In the genomic region with DNA sequence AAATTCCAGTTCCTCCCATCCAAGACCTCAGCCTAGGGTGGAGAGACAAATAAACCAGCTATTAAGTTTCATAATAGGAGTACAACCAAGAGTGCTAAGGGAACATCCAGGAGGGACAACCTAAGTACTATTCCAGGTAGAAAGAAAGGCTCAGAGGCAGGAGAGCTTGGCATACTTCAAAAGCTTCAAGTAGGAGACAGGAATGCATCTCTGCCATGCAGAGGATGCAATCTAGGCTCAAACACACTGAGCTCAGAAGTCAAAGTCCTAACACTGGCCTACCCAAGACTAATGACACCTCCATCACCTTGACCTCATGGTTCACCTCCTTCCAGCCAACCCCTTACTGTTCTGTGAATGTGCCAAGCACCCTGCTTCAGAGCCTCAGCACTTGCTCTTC, we compare ENCODE assay signal across 19 cellular contexts. TPM values are rescaled to one million over a fixed set of nuclear protein-coding genes. Genes with fewer than 3 reads are reported as not detected.
"Had no signal": no experiment of that assay in that cellular context is flagged by ENCODE, and none has a peak within 500 bp of the region (broad histone marks: within the 10 kb centered on the region; RNA-seq: fewer than 3 reads in every experiment).

No MANE protein-coding gene starts in this region.

- H3K4me2 ChIP-seq: smooth muscle cell had no signal

- H3K36me3 ChIP-seq: breast epithelium, suprapubic skin, transverse colon had no signal

- ATAC-seq: naive thymus-derived CD4-positive, alpha-beta T cell; psoas muscle; sciatic nerve; stimulated activated naive CD8-positive, alpha-beta T cell treated with anti-CD3 and anti-CD28 coated beads, Interleukin-15, amount 100 ng/mL, for 72 hours had no signal

- H3K4me3 Mint-ChIP-seq: activated CD4-positive, alpha-beta T cell treated with anti-CD3 and anti-CD28 coated beads, Interleukin-2, amount 10 ng/mL, durations not matched to agents 24 days and 14 days; naive thymus-derived CD4-positive, alpha-beta T cell; stimulated activated naive CD8-positive, alpha-beta T cell treated with anti-CD3 and anti-CD28 coated beads, Interleukin-15, amount 100 ng/mL, for 72 hours had no signal

- H3K27ac Mint-ChIP-seq: activated CD4-positive, alpha-beta T cell treated with anti-CD3 and anti-CD28 coated beads, Interleukin-2, amount 10 ng/mL, durations not matched to agents 24 days and 14 days; naive thymus-derived CD4-positive, alpha-beta T cell; stimulated activated naive CD8-positive, alpha-beta T cell treated with anti-CD3 and anti-CD28 coated beads, Interleukin-15, amount 100 ng/mL, for 72 hours had no signal

- H3K27me3 Mint-ChIP-seq: activated CD4-positive, alpha-beta T cell treated with anti-CD3 and anti-CD28 coated beads, Interleukin-2, amount 10 ng/mL, durations not matched to agents 24 days and 14 days had no signal

- H3K36me3 Mint-ChIP-seq: naive thymus-derived CD4-positive, alpha-beta T cell had no signal

- FAIRE-seq: astrocyte had no signal

- H3K27ac ChIP-seq: breast epithelium, psoas muscle, suprapubic skin, transverse colon had no signal

- H3K4me1 Mint-ChIP-seq: activated CD4-positive, alpha-beta T cell treated with anti-CD3 and anti-CD28 coated beads, Interleukin-2, amount 10 ng/mL, durations not matched to agents 24 days and 14 days; naive thymus-derived CD4-positive, alpha-beta T cell; stimulated activated naive CD8-positive, alpha-beta T cell treated with anti-CD3 and anti-CD28 coated beads, Interleukin-15, amount 100 ng/mL, for 72 hours had no signal

- DNase-seq: activated CD4-positive, alpha-beta T cell treated with anti-CD3 and anti-CD28 coated beads, Interleukin-2, amount 10 ng/mL, durations not matched to agents 24 days and 14 days; activated CD8-positive, alpha-beta memory T cell treated with anti-CD3 and anti-CD28 coated beads for 24 hours; activated CD8-positive, alpha-beta memory T cell treated with anti-CD3 and anti-CD28 coated beads, Interleukin-2, amount 50 U/mL, for 48 hours; activated effector memory CD4-positive, alpha-beta T cell treated with anti-CD3 and anti-CD28 coated beads, Interleukin-2, amount 50 U/mL, for 16 hours; activated naive CD4-positive, alpha-beta T cell treated with anti-CD3 and anti-CD28 coated beads, Interleukin-2, amount 50 U/mL, for 16 hours; activated T-cell treated with anti-CD3 and anti-CD28 coated beads, Interleukin-2, amount 50 U/mL, for 48 hours; dermis blood vessel endothelial cell; effector memory CD4-positive, alpha-beta T cell; naive thymus-derived CD4-positive, alpha-beta T cell; psoas muscle; stimulated activated CD4-positive, alpha-beta T cell treated with anti-CD3 and anti-CD28 coated beads, Interleukin-4, amount 100 ng/mL, for 1 hour; stimulated activated naive CD8-positive, alpha-beta T cell treated with anti-CD3 and anti-CD28 coated beads, Interleukin-15, amount 100 ng/mL, for 72 hours; T1000; transverse colon had no signal

- H3K4me3 ChIP-seq: breast epithelium, psoas muscle, smooth muscle cell, suprapubic skin, transverse colon had no signal

- H3K9me3 Mint-ChIP-seq: activated CD4-positive, alpha-beta T cell treated with anti-CD3 and anti-CD28 coated beads, Interleukin-2, amount 10 ng/mL, durations not matched to agents 24 days and 14 days; stimulated activated naive CD8-positive, alpha-beta T cell treated with anti-CD3 and anti-CD28 coated beads, Interleukin-15, amount 100 ng/mL, for 72 hours had no signal

- H3K9me3 ChIP-seq: breast epithelium, psoas muscle, suprapubic skin, transverse colon had no signal

- H3K27me3 ChIP-seq: breast epithelium, suprapubic skin, transverse colon had no signal

RNA-seq across cellular contexts. Expression of a gene that starts 8.1 kb away (rescaled TPM):
- polyA plus RNA-seq: naive thymus-derived CD4-positive, alpha-beta T cell had no signal
